ENCODE assay signal across 14 cellular contexts in genomic region chr20:50587291-50587961, GRCh38.
A peak's percentile ranks its signal among the peaks of the same experiment; 100 is the strongest.
DNase-seq lines count a peak whose midpoint lies in the region; ATAC-seq, FAIRE-seq and TF ChIP-seq lines count a peak whose summit lies in the region.
"Had no signal": no experiment of that assay in that cellular context is flagged by ENCODE, and none has a peak within 500 bp of the region (broad histone marks: within the 10 kb centered on the region; RNA-seq: fewer than 3 reads in every experiment).

No MANE protein-coding gene starts in this region.

- H4K20me1 ChIP-seq in K562 (replicated peaks; ENCODE audit: control insufficient read depth, insufficient read depth, low read length) (0 out of 2 replicates have a peak, but pooled peaks cover 3% of the 10 kb centered on the region), MM.1S (ENCODE audit: insufficient read depth, low read length) (0 out of 2 replicates have a peak, but pooled peaks cover 4% of the 10 kb centered on the region)

- H3K9me3 Mint-ChIP-seq in activated CD8-positive, alpha-beta T cell treated with anti-CD3 and anti-CD28 coated beads, Interleukin-2, amount 10 ng/mL, durations not matched to agents 7 days and 5 days (ENCODE audit: insufficient read depth): no peaks in the 10 kb centered on the region
- H3K9me3 Mint-ChIP-seq in T-helper 2 cell treated with Interferon-gamma antibody and Interleukin-4, amounts not matched to agents 5 μg/mL and 100 μg/mL, for 36 hours: no peaks in the 10 kb centered on the region
- H3K9me3 Mint-ChIP-seq: activated naive CD8-positive, alpha-beta T cell treated with anti-CD3 and anti-CD28 coated beads, Interleukin-2, amount 50 U/mL, for 24 hours had no signal

- TF ChIP-seq CTCF in K562 (IDR thresholded peaks at IDR 0.05 in 2 of 3, conservative IDR thresholded peaks at IDR 0.05 in 1 of 3; ENCODE audit: insufficient read depth in 2 of 3, low read depth in 1 of 3, low read length in 3 of 3) (no peak), MM.1S (IDR thresholded peaks at IDR 0.05; ENCODE audit: low read length) (no peak)

- no peaks in the 10 kb centered on the region for H3K9me2 ChIP-seq in MM.1S (replicated peaks; ENCODE audit: insufficient read depth, low read length)

- no peaks in the 10 kb centered on the region for H3K9me3 ChIP-seq in K562 (replicated peaks; ENCODE audit: control insufficient read depth, insufficient read depth, low read depth, low read length)
- H3K9me3 ChIP-seq in MM.1S (replicated peaks; ENCODE audit: insufficient read depth, low read length): no peaks in the 10 kb centered on the region
- H3K9me3 ChIP-seq: MG63, pancreas had no signal

- no peak for ATAC-seq in K562
- ATAC-seq in activated CD8-positive, alpha-beta T cell treated with anti-CD3 and anti-CD28 coated beads, Interleukin-2, amount 10 ng/mL, durations not matched to agents 7 days and 5 days: no peak

- intact Hi-C loops in K562 (cut with micrococcal nuclease): no loop called here
- intact Hi-C loops in posterior vena cava (cut with DNase I): loop anchor here in 1 of 2 donors (5.0 kb wide), 1 partner anchor 160 kb away; no protein-coding TSS in a partner anchor

- H3K4me3 Mint-ChIP-seq in activated CD8-positive, alpha-beta T cell treated with anti-CD3 and anti-CD28 coated beads, Interleukin-2, amount 10 ng/mL, durations not matched to agents 7 days and 5 days: no peak overlapping the region
- no peak overlapping the region for H3K4me3 Mint-ChIP-seq in T-helper 2 cell treated with Interferon-gamma antibody and Interleukin-4, amounts not matched to agents 5 μg/mL and 100 μg/mL, for 36 hours
- H3K4me3 Mint-ChIP-seq: activated naive CD8-positive, alpha-beta T cell treated with anti-CD3 and anti-CD28 coated beads, Interleukin-2, amount 50 U/mL, for 24 hours had no signal

- no peak overlapping the region for H3K27ac Mint-ChIP-seq in activated CD8-positive, alpha-beta T cell treated with anti-CD3 and anti-CD28 coated beads, Interleukin-2, amount 10 ng/mL, durations not matched to agents 7 days and 5 days
- no peak overlapping the region for H3K27ac Mint-ChIP-seq in T-helper 2 cell treated with Interferon-gamma antibody and Interleukin-4, amounts not matched to agents 5 μg/mL and 100 μg/mL, for 36 hours

- POLR2A ChIA-PET in K562 (lab: Yijun Ruan, JAX): interaction anchor here (0.5 to 2.0 kb wide), 5 partner anchors 8 to 153 kb away, joined by 3 to 5 read pairs (median 5); no protein-coding TSS in a partner anchor
- POLR2A ChIA-PET in activated CD8-positive, alpha-beta T cell treated with anti-CD3 and anti-CD28 coated beads, Interleukin-2, amount 10 ng/mL, durations not matched to agents 7 days and 5 days (lab: Charles Lee): no interaction called here

- H3K4me3 ChIP-seq in H7 (ENCODE audit: insufficient read depth, low read depth, low read length) (no peak overlapping the region), K562 (no peak overlapping the region), MM.1S (ENCODE audit: low read length) (no peak overlapping the region)
- H3K4me3 ChIP-seq: MG63, pancreas had no signal

- H3K36me3 ChIP-seq in H7 (replicated peaks; ENCODE audit: control insufficient read depth, insufficient read depth, low read length): peaks cover 6% of the 10 kb centered on the region
- peaks cover 90% of the 10 kb centered on the region for H3K36me3 ChIP-seq in K562 (ENCODE audit: control insufficient read depth, insufficient read depth, low read length)
- peaks cover 3% of the 10 kb centered on the region; the same call in 1 of the 2 replicates for H3K36me3 ChIP-seq in MM.1S (replicated peaks; ENCODE audit: insufficient read depth, low read length)

- CTCF ChIA-PET in K562 (lab: Yijun Ruan, JAX; ENCODE audit: low intra/inter-chr PET ratio): interaction anchor here (1.1 to 1.2 kb wide), 2 partner anchors 8 to 401 kb away, joined by 4 read pairs; no protein-coding TSS in a partner anchor
- CTCF ChIA-PET in activated CD8-positive, alpha-beta T cell treated with anti-CD3 and anti-CD28 coated beads, Interleukin-2, amount 10 ng/mL, durations not matched to agents 7 days and 5 days (lab: Charles Lee): interaction anchor here (0.6 to 2.1 kb wide), 26 partner anchors 10 to 467 kb away, joined by 3 to 19 read pairs (median 4); no protein-coding TSS in a partner anchor

- TF ChIP-seq EP300 in K562 (IDR thresholded peaks at IDR 0.05; ENCODE audit: low read length): no peak

- no peak for TF ChIP-seq RAD21 in K562 (CRISPR knock-in tag; conservative IDR thresholded peaks at IDR 0.05 in 1 of 2, IDR thresholded peaks at IDR 0.05 in 1 of 2)

- FAIRE-seq in K562 (lab: Jason Lieb, UNC): no peak
- FAIRE-seq: pancreas had no signal

- H3K27me3 Mint-ChIP-seq in activated CD8-positive, alpha-beta T cell treated with anti-CD3 and anti-CD28 coated beads, Interleukin-2, amount 10 ng/mL, durations not matched to agents 7 days and 5 days (ENCODE audit: low read depth): no peaks in the 10 kb centered on the region
- H3K27me3 Mint-ChIP-seq in T-helper 2 cell treated with Interferon-gamma antibody and Interleukin-4, amounts not matched to agents 5 μg/mL and 100 μg/mL, for 36 hours (ENCODE audit: low read depth): no peaks in the 10 kb centered on the region
- H3K27me3 Mint-ChIP-seq: activated naive CD8-positive, alpha-beta T cell treated with anti-CD3 and anti-CD28 coated beads, Interleukin-2, amount 50 U/mL, for 24 hours had no signal

- H3K79me2 ChIP-seq in K562 (ENCODE audit: control insufficient read depth, insufficient read depth, low read length) (no peaks in the 10 kb centered on the region), MM.1S (ENCODE audit: low read length) (no peaks in the 10 kb centered on the region)

- in situ Hi-C loops in K562 (cut with MboI): no loop called here

- H3K4me1 Mint-ChIP-seq in activated CD8-positive, alpha-beta T cell treated with anti-CD3 and anti-CD28 coated beads, Interleukin-2, amount 10 ng/mL, durations not matched to agents 7 days and 5 days (ENCODE audit: low read depth): peaks cover 3% of the 10 kb centered on the region
- H3K4me1 Mint-ChIP-seq in T-helper 2 cell treated with Interferon-gamma antibody and Interleukin-4, amounts not matched to agents 5 μg/mL and 100 μg/mL, for 36 hours (ENCODE audit: low read depth): peaks cover 3% of the 10 kb centered on the region
- H3K4me1 Mint-ChIP-seq: activated naive CD8-positive, alpha-beta T cell treated with anti-CD3 and anti-CD28 coated beads, Interleukin-2, amount 50 U/mL, for 24 hours had no signal

- H2AFZ ChIP-seq in K562 (ENCODE audit: low read depth, low read length) (no peak overlapping the region), MM.1S (ENCODE audit: low read length) (no peak overlapping the region)

- no peak overlapping the region; a peak in 1 of 4 replicates for H3K9ac ChIP-seq in K562 (ENCODE audit: insufficient read depth in 1 of 2, low read depth in 2 of 2, low read length in 2 of 2)
- H3K9ac ChIP-seq in MM.1S (ENCODE audit: low read length): no peak overlapping the region

- 88% methylated on average over 19 of the region's 19 CpGs for WGBS in K562 (ENCODE audit: insufficient coverage, low coverage, missing lambda C conversion rate)

- H3K36me3 Mint-ChIP-seq in activated CD8-positive, alpha-beta T cell treated with anti-CD3 and anti-CD28 coated beads, Interleukin-2, amount 10 ng/mL, durations not matched to agents 7 days and 5 days (ENCODE audit: low read depth): peaks cover 40% of the 10 kb centered on the region
- peaks cover 35% of the 10 kb centered on the region for H3K36me3 Mint-ChIP-seq in T-helper 2 cell treated with Interferon-gamma antibody and Interleukin-4, amounts not matched to agents 5 μg/mL and 100 μg/mL, for 36 hours (ENCODE audit: low read depth)

- no peak overlapping the region for H3K27ac ChIP-seq in K562 (ENCODE audit: extremely low read depth, low read depth, low read length)
- no peak overlapping the region for H3K27ac ChIP-seq in MM.1S (ENCODE audit: low read length)
- H3K27ac ChIP-seq: 22Rv1, C4-2B, pancreas, VCaP had no signal

- H3K4me2 ChIP-seq in K562 (ENCODE audit: insufficient read depth, low read length) (no peak overlapping the region), MM.1S (ENCODE audit: low read depth, low read length) (no peak overlapping the region)

- 0 out of 2 replicates have a peak, but pooled peaks have one; percentile 2 for TF ChIP-seq POLR2A in K562 (conservative IDR thresholded peaks at IDR 0.05)

- H3K9me1 ChIP-seq in K562 (ENCODE audit: control insufficient read depth, insufficient read depth, low read length): no peaks in the 10 kb centered on the region

- H3F3A ChIP-seq in MM.1S (ENCODE audit: insufficient read depth, low read length): no peaks in the 10 kb centered on the region

- H3K4me1 ChIP-seq in K562 (replicated peaks in 1 of 2; ENCODE audit: control insufficient read depth in 2 of 2, insufficient read depth in 2 of 2, low read length in 2 of 2): peaks cover 0 to 8% of the 10 kb centered on the region in 2 experiments; a peak in 1 of 5 replicates
- peaks cover 5% of the 10 kb centered on the region for H3K4me1 ChIP-seq in MM.1S (ENCODE audit: low read length)

- peak; percentile 20 for DNase-seq in NCI-H1092 treated with DMSO at 0.1 percent for 48 hours (lab: John Stamatoyannopoulos, UW)
- no peak for DNase-seq in NCI-H1092 (lab: John Stamatoyannopoulos, UW)
- DNase-seq in H7: peak; percentile 22
- DNase-seq in K562 (ENCODE audit: extremely low read depth in 1 of 4, low spot score in 3 of 4): no peak
- peak; percentile 67 for DNase-seq in posterior vena cava (ENCODE audit: low spot score)
- DNase-seq in MM.1S: no peak
- DNase-seq in activated CD8-positive, alpha-beta T cell treated with anti-CD3 and anti-CD28 coated beads, Interleukin-2, amount 10 ng/mL, durations not matched to agents 7 days and 5 days: no peak
- DNase-seq in T-helper 2 cell treated with Interferon-gamma antibody and Interleukin-4, amounts not matched to agents 5 μg/mL and 100 μg/mL, for 36 hours (ENCODE audit: low spot score): no peak

- no TSS peak for BruUV-seq in K562 (replicated peaks; lab: Mats Ljungman, UMichigan)

- no peaks in the 10 kb centered on the region for H3K27me3 ChIP-seq in H7 (ENCODE audit: control insufficient read depth, insufficient read depth, low read length)
- H3K27me3 ChIP-seq in K562 (ENCODE audit: control insufficient read depth in 2 of 2, insufficient read depth in 2 of 2, low read length in 2 of 2): no peaks in the 10 kb centered on the region
- H3K27me3 ChIP-seq in MM.1S (replicated peaks; ENCODE audit: insufficient read depth, low read length): no peaks in the 10 kb centered on the region
- H3K27me3 ChIP-seq: MG63, pancreas had no signal

TF ChIP-seq in K562, 482 proteins besides CTCF, POLR2A, EP300 and RAD21 (continues in another document):
- 0 out of 2 replicates have a peak, but pooled peaks have one; percentile 7 for TF ChIP-seq POLR2AphosphoS5 (IDR thresholded peaks at IDR 0.05; ENCODE audit: control insufficient read depth, insufficient read depth, low read depth, low read length)

Comparison
In these comparisons a context has a peak if more than half of its experiments do, and no peak if none do; other contexts are left out.
1. DNase-seq: peak in NCI-H1092 treated with DMSO at 0.1 percent for 48 hours (single experiment), H7 (single experiment) and posterior vena cava (single experiment); none in NCI-H1092 (single experiment), K562 (0 of 4), MM.1S (single experiment), activated CD8-positive, alpha-beta T cell treated with anti-CD3 and anti-CD28 coated beads, Interleukin-2, amount 10 ng/mL, durations not matched to agents 7 days and 5 days (single experiment) and T-helper 2 cell treated with Interferon-gamma antibody and Interleukin-4, amounts not matched to agents 5 μg/mL and 100 μg/mL, for 36 hours (single experiment).